14 cellular contexts compared by ENCODE assay signal in the genomic region with DNA sequence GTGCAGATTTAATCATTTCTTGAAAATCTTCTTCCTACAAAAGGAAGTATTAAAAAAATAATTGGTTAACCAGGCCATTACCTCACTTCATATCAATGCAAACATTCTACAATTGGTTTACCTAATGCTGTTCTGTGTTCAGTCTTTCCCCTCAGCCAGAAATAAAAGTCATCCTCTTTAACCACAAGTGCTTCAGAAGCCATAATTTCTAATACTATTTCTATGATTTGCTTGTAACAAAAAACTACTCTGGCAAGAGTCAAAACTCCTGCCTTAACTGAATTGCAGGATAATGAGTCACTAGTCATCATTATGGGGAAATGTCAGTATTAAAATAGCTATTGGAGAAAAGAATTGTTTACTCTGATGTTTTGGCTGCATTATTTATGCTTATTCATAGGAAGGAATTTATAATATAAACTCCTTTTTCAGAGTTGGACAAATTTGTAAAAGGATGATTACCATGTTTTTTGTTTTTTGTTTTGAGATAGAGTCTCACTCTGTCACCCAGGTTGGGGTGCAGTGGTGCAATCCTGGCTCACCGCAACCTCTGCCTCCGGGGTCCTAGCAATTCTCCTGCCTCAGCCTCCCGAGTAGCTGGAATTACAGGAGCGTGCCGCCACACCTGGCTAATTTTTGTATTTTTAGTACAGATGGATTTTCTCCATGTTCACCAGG. TPM values are rescaled to one million over a fixed set of nuclear protein-coding genes. Genes with fewer than 3 reads are reported as not detected.
DNase-seq lines count a peak whose midpoint lies in the region; ATAC-seq and TF ChIP-seq lines count a peak whose summit lies in the region.
"Had no signal": no experiment of that assay in that cellular context is flagged by ENCODE, and none has a peak within 500 bp of the region (broad histone marks: within the 10 kb centered on the region; RNA-seq: fewer than 3 reads in every experiment).

No MANE protein-coding gene starts in this region.

- WGBS in lung, 2 donors: 82 to 87% methylated on average over 5 of the region's 5 CpGs

- ATAC-seq in lung (ENCODE audit: insufficient read depth, low FRiP score): peak; percentile 24
- ATAC-seq in left ventricle myocardium superior: no peak
- ATAC-seq: GM12878 had no signal

- no peak overlapping the region for H3K27ac ChIP-seq in lung (ENCODE audit: low read depth in 1 of 2, low read length in 1 of 2)
- H3K27ac ChIP-seq: neural progenitor cell had no signal

- no peaks in the 10 kb centered on the region for H3K9me3 ChIP-seq in lung (ENCODE audit: control insufficient read depth in 2 of 2, insufficient read depth in 1 of 2, low read length in 1 of 2)

- peaks cover 2 to 8% of the 10 kb centered on the region in 2 donors for H3K36me3 ChIP-seq in lung (ENCODE audit: control insufficient read depth in 2 of 2, insufficient read depth in 2 of 2, low read length in 2 of 2)
- H3K36me3 ChIP-seq: neural progenitor cell had no signal

- TF ChIP-seq CTCF in choroid plexus epithelial cell (conservative IDR thresholded peaks at IDR 0.05; ENCODE audit: low read depth, low read length) (no peak), lung (IDR thresholded peaks at IDR 0.05; ENCODE audit: control extremely low read depth, extremely low read depth) (no peak)

- no peaks in the 10 kb centered on the region for H3K4me1 ChIP-seq in lung (ENCODE audit: control insufficient read depth in 2 of 2, insufficient read depth in 2 of 2, low read length in 2 of 2)
- H3K4me1 ChIP-seq: neural progenitor cell had no signal

- peak; percentile 32 for DNase-seq in ACHN
- DNase-seq in HT1080 (ENCODE audit: low read depth): peak; percentile 74
- DNase-seq in choroid plexus epithelial cell (ENCODE audit: low read depth): peak; percentile 90
- no peak for DNase-seq in lung (ENCODE audit: low spot score)
- DNase-seq in activated naive CD4-positive, alpha-beta T cell treated with anti-CD3 and anti-CD28 coated beads, Interleukin-2, amount 50 U/mL, for 16 hours: no peak
- no peak for DNase-seq in activated CD4-positive, alpha-beta T cell treated with anti-CD3 and anti-CD28 coated beads for 1 hour
- DNase-seq in left ventricle myocardium superior: no peak
- no peak for DNase-seq in amygdala (lab: John Stamatoyannopoulos, UW)
- DNase-seq: activated T-cell treated with anti-CD3 and anti-CD28 coated beads, Interleukin-2, amount 50 U/mL, for 1 hour; CD4-positive, CD25-positive, alpha-beta regulatory T cell; cortex of kidney; NCI-H774 had no signal

- H3K4me3 ChIP-seq in choroid plexus epithelial cell (ENCODE audit: low read depth, low read length): no peak overlapping the region
- H3K4me3 ChIP-seq in lung: no peak overlapping the region
- H3K4me3 ChIP-seq: GM12878, neural progenitor cell had no signal

- intact Hi-C loops in left ventricle myocardium superior (cut with micrococcal nuclease): no loop called here

- H3K27me3 ChIP-seq in lung (ENCODE audit: control insufficient read depth, insufficient read depth): no peaks in the 10 kb centered on the region
- H3K27me3 ChIP-seq: neural progenitor cell had no signal

- in situ Hi-C loops in ACHN (cut with HindIII; ENCODE audit: low pct_ligation_motif_present, low pct_unique_long_range_greater_than_20kb, low sequenced_read_pairs): no loop called here

RNA-seq across cellular contexts. Expression of a gene that starts 55.5 kb away (rescaled TPM):
- 5.3 and 5.6 TPM in 2 replicates for total RNA-seq in HT1080 (2014; rRNA removed; shearing (Covaris generic))
- polyA plus RNA-seq in HT1080 (2015; cell fraction: cytosol; rRNA removed): 4.6 and 5.9 TPM in 2 replicates
- polyA plus RNA-seq in HT1080 (2015; cell fraction: nucleus; rRNA removed): 4.4 and 4.6 TPM in 2 replicates
- total RNA-seq in lung (10 to 100 TPM; 12.1 to 16.6 TPM), left ventricle myocardium superior (0.42 TPM)
- polyA plus RNA-seq in lung: 1 to 10 TPM; 1.8 to 3.2 TPM
- total RNA-seq: CD4-positive, CD25-positive, alpha-beta regulatory T cell; GM12878 had no signal
- polyA plus RNA-seq: CD4-positive, CD25-positive, alpha-beta regulatory T cell; GM12878 had no signal

Comparison
In these comparisons a context has a peak if more than half of its experiments do, and no peak if none do; other contexts are left out.
1. DNase-seq: peak in ACHN (single experiment), HT1080 (single experiment) and choroid plexus epithelial cell (single experiment); none in lung (single experiment), activated naive CD4-positive, alpha-beta T cell treated with anti-CD3 and anti-CD28 coated beads, Interleukin-2, amount 50 U/mL, for 16 hours (single experiment), activated CD4-positive, alpha-beta T cell treated with anti-CD3 and anti-CD28 coated beads for 1 hour (single experiment), left ventricle myocardium superior (single experiment) and amygdala (0 of 56).